9 cellular contexts compared by ENCODE assay signal in the genomic region with DNA sequence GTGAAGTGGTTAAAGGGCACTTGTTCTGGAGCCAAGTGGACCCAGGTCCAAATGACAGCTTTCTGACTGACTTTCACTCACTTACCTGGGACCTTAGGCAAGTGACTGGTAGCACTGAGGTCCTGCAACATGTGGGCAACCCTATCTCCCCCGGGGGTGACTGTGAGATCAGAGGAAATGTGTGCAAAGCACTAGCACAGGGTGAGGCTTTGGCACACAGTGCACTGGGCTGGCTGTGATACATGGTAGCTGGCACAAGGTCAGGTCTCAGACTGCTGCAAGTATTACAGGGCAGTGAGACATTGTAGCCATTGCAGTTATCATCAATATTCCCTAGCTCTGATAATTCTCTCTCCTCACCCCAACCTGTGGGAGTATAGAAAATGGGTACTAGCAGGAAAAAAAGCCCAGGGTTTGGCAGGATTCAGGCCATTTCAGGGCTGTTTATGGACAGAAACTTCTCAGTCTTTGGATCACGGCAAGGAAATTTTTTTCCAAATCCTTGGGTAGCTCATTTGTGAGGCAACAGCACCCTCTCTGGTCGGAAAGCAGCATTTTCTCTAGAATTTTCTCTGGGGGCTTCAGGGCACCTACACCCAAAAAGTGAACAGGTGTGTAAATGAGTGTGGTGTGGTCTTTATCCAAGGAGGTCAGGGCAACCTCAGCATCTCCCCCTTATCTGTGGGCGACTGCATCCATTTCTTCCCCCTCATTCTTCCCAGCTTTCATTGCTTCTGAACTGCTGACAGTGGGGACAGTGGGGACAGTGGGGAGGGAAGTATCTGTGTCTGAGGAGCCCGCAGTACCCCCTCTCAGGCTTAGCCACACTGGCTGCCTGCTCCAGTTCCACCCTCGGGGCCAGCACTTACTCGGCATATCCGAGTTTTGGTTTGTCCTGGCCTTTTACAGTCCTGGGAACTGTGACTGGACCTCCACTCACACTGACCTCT.
DNase-seq lines count a peak whose midpoint lies in the region; ATAC-seq, FAIRE-seq and TF ChIP-seq lines count a peak whose summit lies in the region.
"Had no signal": no experiment of that assay in that cellular context is flagged by ENCODE, and none has a peak within 500 bp of the region (broad histone marks: within the 10 kb centered on the region; RNA-seq: fewer than 3 reads in every experiment).

No MANE protein-coding gene starts in this region.

- H3K79me2 ChIP-seq in endothelial cell of umbilical vein (ENCODE audit: control insufficient read depth, insufficient read depth, low read length) = no peaks in the 10 kb centered on the region

- dilution Hi-C loops in endothelial cell of umbilical vein (cut with MboI; ENCODE audit: extremely low pct_ligation_motif_present, low sequenced_read_pairs) = no loop called here

- no peaks in the 10 kb centered on the region for H3K9me3 ChIP-seq in endothelial cell of umbilical vein (replicated peaks; ENCODE audit: control insufficient read depth, insufficient read depth, low read length)

- no peak overlapping the region for H3K4me3 ChIP-seq in GM12865 (ENCODE audit: low read depth, low read length)
- H3K4me3 ChIP-seq in endothelial cell of umbilical vein (replicated peaks in 1 of 3; ENCODE audit: insufficient read depth in 1 of 3, low read depth in 1 of 3, low read length in 3 of 3) = no peak overlapping the region

- no peak overlapping the region for H2AFZ ChIP-seq in endothelial cell of umbilical vein (ENCODE audit: low read depth, low read length)

- no peaks in the 10 kb centered on the region for H4K20me1 ChIP-seq in endothelial cell of umbilical vein (replicated peaks; ENCODE audit: control insufficient read depth, extremely low read depth, insufficient read depth, low read length)

- H3K9ac ChIP-seq in endothelial cell of umbilical vein (replicated peaks; ENCODE audit: extremely low read depth, insufficient read depth, low read length) = no peak overlapping the region

- DNase-seq in GM12865 (ENCODE audit: low read depth) (peak; percentile 3), NCI-H460 (ENCODE audit: extremely low read depth, low read depth) (peak; percentile 24), endothelial cell of umbilical vein (ENCODE audit: low read depth, low spot score) (peak; percentile 9), myocyte (ENCODE audit: low read depth) (peak; percentile 0), NCI-H1436 treated with DMSO at 0.1 percent for 48 hours (lab: John Stamatoyannopoulos, UW) (no peak)
- DNase-seq: activated B cell treated with CpG ODN at 0.5 μM for 24 hours, naive B cell had no signal

- H3K9me1 ChIP-seq in endothelial cell of umbilical vein (replicated peaks; ENCODE audit: control insufficient read depth, extremely low read depth, insufficient read depth, low read length) = no peaks in the 10 kb centered on the region

- TF ChIP-seq POLR2A in endothelial cell of umbilical vein (IDR thresholded peaks at IDR 0.05; ENCODE audit: low read depth, low read length) = no peak

- POLR2A ChIA-PET in endothelial cell of umbilical vein (lab: Charles Lee) = no interaction called here

- no peaks in the 10 kb centered on the region for H3K27me3 ChIP-seq in endothelial cell of umbilical vein (ENCODE audit: control insufficient read depth in 2 of 2, insufficient read depth in 2 of 2, low read length in 2 of 2)

- TF ChIP-seq CTCF in GM12865 (IDR thresholded peaks at IDR 0.05; ENCODE audit: insufficient read depth, low read depth, low read length, missing control alignments) = peak; percentile 44
- TF ChIP-seq CTCF in endothelial cell of umbilical vein (IDR thresholded peaks at IDR 0.05; ENCODE audit: extremely low read depth in 1 of 2, insufficient read depth in 1 of 2, low read depth in 1 of 2, low read length in 2 of 2) = peak in 1 of 2 donors; percentile 39

- intact Hi-C loops in endothelial cell of umbilical vein (cut with micrococcal nuclease) = loop anchor here (2.0 kb wide), 2 partner anchors 367 to 585 kb away; no protein-coding TSS in a partner anchor

- BruUV-seq in endothelial cell of umbilical vein (replicated peaks; lab: Mats Ljungman, UMichigan) = no TSS peak

- no peak overlapping the region for H3K4me2 ChIP-seq in endothelial cell of umbilical vein (ENCODE audit: insufficient read depth, low read length)

- FAIRE-seq in endothelial cell of umbilical vein (lab: Jason Lieb, UNC) = no peak

- no peaks in the 10 kb centered on the region for H3K36me3 ChIP-seq in endothelial cell of umbilical vein (ENCODE audit: control insufficient read depth in 2 of 2, extremely low read depth in 1 of 2, insufficient read depth in 2 of 2, low read length in 2 of 2)

- CTCF ChIA-PET in endothelial cell of umbilical vein (lab: Charles Lee) = interaction anchor here (0.9 to 1.4 kb wide), 4 partner anchors 367 to 1860 kb away, joined by 3 to 21 read pairs (median 6); no protein-coding TSS in a partner anchor

- ATAC-seq in HG03039 (IDR thresholded peaks at IDR 0.05; ENCODE audit: unreplicated experiment) = no peak
- ATAC-seq in GM21526 (IDR thresholded peaks at IDR 0.05; ENCODE audit: low FRiP score, unreplicated experiment) = no peak

- no peaks in the 10 kb centered on the region for H3K4me1 ChIP-seq in endothelial cell of umbilical vein (ENCODE audit: control insufficient read depth, extremely low read depth, insufficient read depth, low read length)

- no peak overlapping the region for H3K27ac ChIP-seq in endothelial cell of umbilical vein (ENCODE audit: insufficient read depth, low read depth, low read length)

TF ChIP-seq in endothelial cell of umbilical vein, 7 proteins besides CTCF, POLR2A, EP300 and RAD21:
- TF ChIP-seq POLR2AphosphoS5 (IDR thresholded peaks at IDR 0.05; ENCODE audit: insufficient read depth, low read depth, low read length) (no peak), FOS (IDR thresholded peaks at IDR 0.05; ENCODE audit: borderline replicate concordance, insufficient read depth, low read length) (no peak), EZH2 (IDR thresholded peaks at IDR 0.05; ENCODE audit: borderline replicate concordance, low read depth, low read length, severe bottlenecking) (no peak), JUN (IDR thresholded peaks at IDR 0.05; ENCODE audit: borderline replicate concordance, insufficient read depth, insufficient read length, low read depth) (no peak), MAX (IDR thresholded peaks at IDR 0.05; ENCODE audit: insufficient read depth, insufficient read length) (no peak), GATA2 (IDR thresholded peaks at IDR 0.05; ENCODE audit: insufficient read depth, insufficient read length, low read depth, low read length) (no peak), MYC (IDR thresholded peaks at IDR 0.05; ENCODE audit: low read depth, low read length) (no peak)
